10 cellular contexts compared by ENCODE assay signal in the genomic region with DNA sequence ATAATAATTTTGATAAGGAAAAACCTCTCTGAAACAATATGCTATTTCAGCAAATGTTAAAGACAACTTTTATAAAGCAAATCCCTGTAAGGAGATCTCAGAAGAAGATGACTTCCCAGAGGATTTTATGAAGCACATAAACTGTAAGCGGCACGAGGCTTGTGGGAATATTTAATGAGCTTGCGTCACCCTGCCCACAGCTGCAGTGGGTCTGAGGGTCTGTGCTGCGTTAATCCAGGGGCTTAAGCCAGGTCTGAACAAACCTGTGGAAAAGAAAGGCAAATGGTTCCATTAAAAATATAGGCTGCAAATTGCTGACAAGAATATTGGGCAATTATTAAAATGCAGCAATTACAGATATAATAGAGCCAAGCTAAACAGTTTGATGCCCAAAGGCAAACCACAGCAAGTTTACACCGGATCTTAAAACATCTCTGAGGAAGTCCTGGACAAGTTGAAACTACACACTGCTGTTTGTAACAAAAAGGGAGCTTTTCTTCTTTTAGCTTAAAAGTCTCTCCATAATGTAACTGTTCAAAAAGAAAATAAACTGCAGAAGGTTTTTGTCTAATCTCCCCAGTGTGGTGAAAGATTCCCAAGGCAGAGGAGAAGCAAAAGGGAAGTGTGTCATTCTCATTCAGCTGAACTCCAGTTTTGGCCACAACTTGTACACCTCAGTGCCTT. TPM values are rescaled to one million over a fixed set of nuclear protein-coding genes. Genes with fewer than 3 reads are reported as not detected.
DNase-seq lines count a peak whose midpoint lies in the region; ATAC-seq and TF ChIP-seq lines count a peak whose summit lies in the region.
"Had no signal": no experiment of that assay in that cellular context is flagged by ENCODE, and none has a peak within 500 bp of the region (broad histone marks: within the 10 kb centered on the region; RNA-seq: fewer than 3 reads in every experiment).

No MANE protein-coding gene starts in this region.

- no peak overlapping the region for H3K9ac ChIP-seq in fibroblast of lung (ENCODE audit: insufficient read depth, low read length)
- H3K9ac ChIP-seq in rectal smooth muscle tissue (ENCODE audit: low read length): no peak overlapping the region

- H3K27me3 ChIP-seq in HAP-1 (ENCODE audit: low read depth): no peaks in the 10 kb centered on the region
- no peaks in the 10 kb centered on the region for H3K27me3 ChIP-seq in Panc1 (ENCODE audit: control insufficient read depth, insufficient read depth, low read length)
- no peaks in the 10 kb centered on the region for H3K27me3 ChIP-seq in fibroblast of lung (ENCODE audit: control insufficient read depth, insufficient read depth, low read length)
- H3K27me3 ChIP-seq in rectal smooth muscle tissue (ENCODE audit: control insufficient read depth, insufficient read depth, low read length): no peaks in the 10 kb centered on the region

- H3K4me3 ChIP-seq in HAP-1: no peak overlapping the region
- H3K4me3 ChIP-seq in Panc1 (ENCODE audit: low read depth in 2 of 2, low read length in 2 of 2): peak overlapping the region in 1 of 2 experiments; percentile 12; a peak in 1 of 4 replicates
- H3K4me3 ChIP-seq in fibroblast of lung (replicated peaks in 1 of 4; ENCODE audit: control extremely low read depth in 1 of 4, insufficient read depth in 1 of 4, low read depth in 3 of 4, low read length in 4 of 4): peak overlapping the region in 1 of 4 experiments; percentile 3
- no peak overlapping the region for H3K4me3 ChIP-seq in rectal smooth muscle tissue (ENCODE audit: low read length)
- H3K4me3 ChIP-seq: psoas muscle had no signal

- H3K9me3 ChIP-seq in HAP-1: no peaks in the 10 kb centered on the region
- no peaks in the 10 kb centered on the region for H3K9me3 ChIP-seq in Panc1 (ENCODE audit: control insufficient read depth, insufficient read depth, low read depth, low read length)
- no peaks in the 10 kb centered on the region for H3K9me3 ChIP-seq in fibroblast of lung (ENCODE audit: control insufficient read depth, insufficient read depth, low read depth, low read length)
- H3K9me3 ChIP-seq: psoas muscle had no signal

- H3K27ac ChIP-seq in Panc1 (ENCODE audit: low read length) (peak overlapping the region; percentile 75), fibroblast of lung (ENCODE audit: insufficient read depth, low read length) (peak overlapping the region; percentile 38), rectal smooth muscle tissue (ENCODE audit: low read depth, low read length) (peak overlapping the region; percentile 66)
- H3K27ac ChIP-seq: psoas muscle had no signal

- no peaks in the 10 kb centered on the region for H4K20me1 ChIP-seq in fibroblast of lung (ENCODE audit: control insufficient read depth, extremely low read depth, insufficient read depth, low read length)

- POLR2A ChIA-PET in Panc1 (lab: Charles Lee): interaction anchor here (0.6 kb wide), 2 partner anchors 12 to 779 kb away, joined by 3 to 7 read pairs; no protein-coding TSS in a partner anchor

- CTCF ChIA-PET in Panc1 (lab: Charles Lee): no interaction called here

- H3K79me2 ChIP-seq in fibroblast of lung (ENCODE audit: control insufficient read depth, insufficient read depth, low read length): peaks cover 44% of the 10 kb centered on the region

- ATAC-seq in Panc1 (peak; percentile 84), HG02642 (IDR thresholded peaks at IDR 0.05; ENCODE audit: poor library complexity, unreplicated experiment) (no peak)

- intact Hi-C loops in Panc1 (cut with micrococcal nuclease; ENCODE audit: unreplicated experiment): no loop called here

- no peak for TF ChIP-seq CTCF in Panc1 (IDR thresholded peaks at IDR 0.05)
- TF ChIP-seq CTCF in fibroblast of lung (conservative IDR thresholded peaks at IDR 0.05 in 1 of 2, IDR thresholded peaks at IDR 0.05 in 1 of 2; ENCODE audit: low read depth in 1 of 2, low read length in 2 of 2): no peak

- H2AFZ ChIP-seq in fibroblast of lung (ENCODE audit: low read length): no peak overlapping the region

- DNase-seq in HAP-1 (ENCODE audit: low spot score in 2 of 2) (peak; percentile 63 to 73), Panc1 (ENCODE audit: low read depth, low spot score) (no peak), fibroblast of lung (ENCODE audit: low read depth in 2 of 2) (peak; percentile 35 to 52), NK-92 (lab: John Stamatoyannopoulos, UW; ENCODE audit: unreplicated experiment) (no peak), GOT3 (lab: John Stamatoyannopoulos, UW) (no peak), COR-L47 (lab: John Stamatoyannopoulos, UW) (no peak)
- DNase-seq: activated CD4-positive, alpha-beta memory T cell treated with anti-CD3 and anti-CD28 coated beads, Interleukin-2, amount 10 ng/mL, durations not matched to agents 7 days and 5 days; psoas muscle had no signal

- BruUV-seq in Panc1 (replicated peaks; lab: Mats Ljungman, UMichigan): no TSS peak

- in situ Hi-C loops in HAP-1 (cut with MboI; ENCODE audit: low sequenced_read_pairs): no loop called here
- in situ Hi-C loops in Panc1 (cut with HindIII; ENCODE audit: low pct_unique_long_range_greater_than_20kb, low sequenced_read_pairs): no loop called here

- peak overlapping the region; percentile 54 for H3K4me2 ChIP-seq in fibroblast of lung (ENCODE audit: extremely low read depth, insufficient read depth, low read length)

- H3K36me3 ChIP-seq in HAP-1 (replicated peaks) (no peaks in the 10 kb centered on the region), Panc1 (ENCODE audit: control insufficient read depth, insufficient read depth, low read length) (no peaks in the 10 kb centered on the region), fibroblast of lung (ENCODE audit: control insufficient read depth, insufficient read depth, low read length) (no peaks in the 10 kb centered on the region), rectal smooth muscle tissue (ENCODE audit: control insufficient read depth, insufficient read depth, low read length) (no peaks in the 10 kb centered on the region)

- peaks cover 12% of the 10 kb centered on the region for H3K4me1 ChIP-seq in HAP-1
- peaks cover 29% of the 10 kb centered on the region for H3K4me1 ChIP-seq in Panc1 (ENCODE audit: control insufficient read depth, insufficient read depth, low read length)
- peaks cover 4% of the 10 kb centered on the region for H3K4me1 ChIP-seq in fibroblast of lung (ENCODE audit: control insufficient read depth, extremely low read depth, insufficient read depth, low read length)
- H3K4me1 ChIP-seq in rectal smooth muscle tissue (ENCODE audit: control insufficient read depth, insufficient read depth, low read length): peaks cover 12% of the 10 kb centered on the region

RNA-seq across cellular contexts. Expression of gene TGFBR3, which starts 21.8 kb away (rescaled TPM):
- total RNA-seq in Panc1 (2021; ENCODE audit: unreplicated experiment): 14.5 TPM
- polyA plus RNA-seq in Panc1 (2012; ENCODE audit: insufficient read length): 4.3 TPM
- total RNA-seq in fibroblast of lung: 31.6 and 98.1 TPM in 2 replicates
- 56.8 and 68.3 TPM in 2 replicates for polyA plus RNA-seq in fibroblast of lung
- polyA plus RNA-seq in fibroblast of lung (2012): 22.3 and 32.9 TPM in 2 replicates
- polyA minus RNA-seq in fibroblast of lung (ENCODE audit: low replicate concordance): 115 and 133 TPM in 2 replicates

Comparison
In these comparisons a context has a peak if more than half of its experiments do, and no peak if none do; other contexts are left out.
1. DNase-seq: peak in HAP-1 (2 of 2) and fibroblast of lung (2 of 2); none in Panc1 (single experiment), NK-92 (single experiment), GOT3 (single experiment) and COR-L47 (single experiment).
2. Peak in every context shown above with its lines, with median percentiles within 50 percentile points of each other: H3K27ac ChIP-seq.